In genomic region chr1:14599173-14599754, GRCh38 we compare ENCODE assay signal across 8 cellular contexts. TPM values are rescaled to one million over a fixed set of nuclear protein-coding genes. Genes with fewer than 3 reads are reported as not detected.
DNase-seq lines count a peak whose midpoint lies in the region; ATAC-seq and TF ChIP-seq lines count a peak whose summit lies in the region.

No MANE protein-coding gene starts in this region.

- peaks cover 29% of the 10 kb centered on the region for H3K4me1 Mint-ChIP-seq in progenitor cell of endocrine pancreas (ENCODE audit: low read depth)

- no peak for TF ChIP-seq CTCF in progenitor cell of endocrine pancreas (IDR thresholded peaks at IDR 0.05; ENCODE audit: unreplicated experiment)

- H3K27me3 Mint-ChIP-seq in progenitor cell of endocrine pancreas, result peaks cover 26% of the 10 kb centered on the region

- no peaks in the 10 kb centered on the region for H3K36me3 Mint-ChIP-seq in progenitor cell of endocrine pancreas (ENCODE audit: insufficient read depth)

- peak overlapping the region; percentile 89 for H3K27ac Mint-ChIP-seq in progenitor cell of endocrine pancreas

- ATAC-seq in GM21423 (IDR thresholded peaks at IDR 0.05; ENCODE audit: unreplicated experiment), result no peak

- peak; percentile 51 for DNase-seq in G401 (ENCODE audit: low spot score)
- DNase-seq in NCI-H526 treated with DMSO at 0.1 percent for 48 hours (lab: John Stamatoyannopoulos, UW), result peak; percentile 38
- peak in 40 of 42 donors; percentile 15 to 73 (median 46) for DNase-seq in head of caudate nucleus
- peak; percentile 22 for DNase-seq in progenitor cell of endocrine pancreas (ENCODE audit: low spot score, unreplicated experiment)
- no peak for DNase-seq in foreskin melanocyte
- no peak for DNase-seq in NCI-H226
- no peak for DNase-seq in mucosa of gallbladder (ENCODE audit: low spot score)

- in situ Hi-C loops in G401 (cut with HindIII; ENCODE audit: low sequenced_read_pairs), result no loop called here

- no peaks in the 10 kb centered on the region for H3K9me3 Mint-ChIP-seq in progenitor cell of endocrine pancreas (ENCODE audit: low read depth)

- peak overlapping the region; percentile 84 for H3K4me3 Mint-ChIP-seq in progenitor cell of endocrine pancreas (ENCODE audit: low read depth)

- intact Hi-C loops in head of caudate nucleus (cut with DNase I), result no loop called here

RNA-seq across cellular contexts. Expression of gene KAZN, which starts 0.8 kb away (rescaled TPM):
- total RNA-seq in G401 (2014; rRNA removed; shearing (Covaris generic)), result 5.5 and 9.8 TPM in 2 replicates
- total RNA-seq in progenitor cell of endocrine pancreas (12.9 and 14.6 TPM in 2 replicates), mucosa of gallbladder (10.2 TPM)

Comparison
In these comparisons a context has a peak if more than half of its experiments do, and no peak if none do; other contexts are left out.
1. DNase-seq: peak in G401 (single experiment), NCI-H526 treated with DMSO at 0.1 percent for 48 hours (single experiment), head of caudate nucleus (40 of 42) and progenitor cell of endocrine pancreas (single experiment); none in foreskin melanocyte (single experiment), NCI-H226 (single experiment) and mucosa of gallbladder (single experiment).